10 cellular contexts compared by ENCODE assay signal in genomic region chr9:124010665-124011321, GRCh38. TPM values are rescaled to one million over a fixed set of nuclear protein-coding genes. Genes with fewer than 3 reads are reported as not detected.
DNase-seq lines count a peak whose midpoint lies in the region; ATAC-seq and TF ChIP-seq lines count a peak whose summit lies in the region.
"Had no signal": no experiment of that assay in that cellular context is flagged by ENCODE, and none has a peak within 500 bp of the region (broad histone marks: within the 10 kb centered on the region; RNA-seq: fewer than 3 reads in every experiment).

No MANE protein-coding gene starts in this region.

- TF ChIP-seq CTCF in RWPE2 (IDR thresholded peaks at IDR 0.05; ENCODE audit: poor library complexity, severe bottlenecking) (no peak), suprapubic skin (IDR thresholded peaks at IDR 0.05) (no peak)

- H3K9me3 ChIP-seq in RWPE2 (ENCODE audit: severe bottlenecking) (no peaks in the 10 kb centered on the region), suprapubic skin (no peaks in the 10 kb centered on the region)

- H3K4me3 ChIP-seq in RWPE2 (ENCODE audit: severe bottlenecking) (no peak overlapping the region), suprapubic skin (peak overlapping the region; percentile 46)

- H3K27ac Mint-ChIP-seq in activated CD4-positive, alpha-beta T cell treated with anti-CD3 and anti-CD28 coated beads, Interleukin-2, amount 10 ng/mL, durations not matched to agents 24 days and 14 days = peak overlapping the region; percentile 67

- 13% methylated on average over 13 of the region's 34 CpGs for WGBS in suprapubic skin

- DNase-seq in activated CD4-positive, alpha-beta T cell treated with anti-CD3 and anti-CD28 coated beads, Interleukin-2, amount 10 ng/mL, durations not matched to agents 24 days and 14 days = no peak
- no peak for DNase-seq in activated CD4-positive, alpha-beta T cell treated with anti-CD3 and anti-CD28 coated beads, Interleukin-2, amount 50 U/mL, for 4 hours
- DNase-seq in RWPE2 (ENCODE audit: low spot score) (no peak), hepatic stellate cell (ENCODE audit: low spot score) (peak; percentile 55), suprapubic skin (ENCODE audit: low spot score in 2 of 2) (peak in 1 of 2 donors; percentile 50), kidney glomerular epithelial cell (lab: John Stamatoyannopoulos, UW) (no peak)
- DNase-seq: NK-92 treated with Interleukin-12 subunit alpha and Interleukin-12 subunit beta, amount 100 ng/mL, for 24 hours had no signal

- peaks cover 11% of the 10 kb centered on the region for H3K4me1 Mint-ChIP-seq in activated CD4-positive, alpha-beta T cell treated with anti-CD3 and anti-CD28 coated beads, Interleukin-2, amount 10 ng/mL, durations not matched to agents 24 days and 14 days

- H3K36me3 ChIP-seq in RWPE2 (ENCODE audit: low read depth) (no peaks in the 10 kb centered on the region), suprapubic skin (no peaks in the 10 kb centered on the region)

- no peak overlapping the region for H3K27ac ChIP-seq in RWPE2 (ENCODE audit: poor library complexity, severe bottlenecking)
- H3K27ac ChIP-seq in suprapubic skin = no peak overlapping the region
- H3K27ac ChIP-seq: epithelial cell of prostate had no signal

- H3K27me3 ChIP-seq in RWPE2 (ENCODE audit: insufficient read depth, poor library complexity, severe bottlenecking) (peaks cover 97% of the 10 kb centered on the region), suprapubic skin (peaks cover 100% of the 10 kb centered on the region)

- no peak for TF ChIP-seq POLR2A in suprapubic skin (IDR thresholded peaks at IDR 0.05)

- peaks cover 10% of the 10 kb centered on the region for H3K9me3 Mint-ChIP-seq in activated CD4-positive, alpha-beta T cell treated with anti-CD3 and anti-CD28 coated beads, Interleukin-2, amount 10 ng/mL, durations not matched to agents 24 days and 14 days

- peak; percentile 18; the same call in 2 of the 3 replicates for ATAC-seq in RWPE2 (ENCODE audit: low read depth)
- no peak for ATAC-seq in GM19397 (IDR thresholded peaks at IDR 0.05; ENCODE audit: unreplicated experiment)
- ATAC-seq in GM19463 (IDR thresholded peaks at IDR 0.05; ENCODE audit: unreplicated experiment) = no peak

- intact Hi-C loops in activated CD4-positive, alpha-beta T cell treated with anti-CD3 and anti-CD28 coated beads, Interleukin-2, amount 10 ng/mL, durations not matched to agents 24 days and 14 days (cut with micrococcal nuclease) = loop anchor here (10.0 kb wide), 1 partner anchor 494 kb away; the partner anchor contains the start of gene NR5A1

- H3K4me1 ChIP-seq in RWPE2 (ENCODE audit: insufficient read depth, poor library complexity, severe bottlenecking) = no peaks in the 10 kb centered on the region
- peaks cover 60% of the 10 kb centered on the region for H3K4me1 ChIP-seq in suprapubic skin

- TF ChIP-seq EP300 in suprapubic skin (IDR thresholded peaks at IDR 0.05) = no peak

- peaks cover 14% of the 10 kb centered on the region for H3K36me3 Mint-ChIP-seq in activated CD4-positive, alpha-beta T cell treated with anti-CD3 and anti-CD28 coated beads, Interleukin-2, amount 10 ng/mL, durations not matched to agents 24 days and 14 days (ENCODE audit: low read depth)

- peaks cover 68% of the 10 kb centered on the region for H3K27me3 Mint-ChIP-seq in activated CD4-positive, alpha-beta T cell treated with anti-CD3 and anti-CD28 coated beads, Interleukin-2, amount 10 ng/mL, durations not matched to agents 24 days and 14 days

- H3K4me3 Mint-ChIP-seq in activated CD4-positive, alpha-beta T cell treated with anti-CD3 and anti-CD28 coated beads, Interleukin-2, amount 10 ng/mL, durations not matched to agents 24 days and 14 days = no peak overlapping the region

RNA-seq across cellular contexts. Expression of gene LHX2, which starts 0.8 kb away (rescaled TPM):
- not detected in 2 replicates for total RNA-seq in activated CD4-positive, alpha-beta T cell treated with anti-CD3 and anti-CD28 coated beads, Interleukin-2, amount 10 ng/mL, durations not matched to agents 24 days and 14 days
- total RNA-seq in suprapubic skin = 10 to 100 TPM in 3 of 4 donors, 1 to 10 TPM in 1; 1.7 to 20.6 (median 11.6) TPM
